Comparison of ENCODE assay signal across 2 cellular contexts in genomic region chr6:134464690-134465411, GRCh38.
TF ChIP-seq lines count a peak whose summit lies in the region.

No MANE protein-coding gene starts in this region.

TF ChIP-seq in A549, 52 proteins besides CTCF, POLR2A, EP300 and RAD21 (continued from another document):
- no peak for TF ChIP-seq RCOR1 (IDR thresholded peaks at IDR 0.05; ENCODE audit: low read depth, low read length)

TF ChIP-seq in H1, 55 proteins besides CTCF, POLR2A, EP300 and RAD21 (continued from another document):
- TF ChIP-seq, protein P1, sequence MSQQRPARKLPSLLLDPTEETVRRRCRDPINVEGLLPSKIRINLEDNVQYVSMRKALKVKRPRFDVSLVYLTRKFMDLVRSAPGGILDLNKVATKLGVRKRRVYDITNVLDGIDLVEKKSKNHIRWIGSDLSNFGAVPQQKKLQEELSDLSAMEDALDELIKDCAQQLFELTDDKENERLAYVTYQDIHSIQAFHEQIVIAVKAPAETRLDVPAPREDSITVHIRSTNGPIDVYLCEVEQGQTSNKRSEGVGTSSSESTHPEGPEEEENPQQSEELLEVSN (IDR thresholded peaks at IDR 0.05): no peak
TF ChIP-seq in H1: peak in this region for 0.
